Comparison of ENCODE assay signal across 10 cellular contexts in genomic region chr3:110670407-110670806, GRCh38.
"Had no signal": no experiment of that assay in that cellular context is flagged by ENCODE, and none has a peak within 500 bp of the region (broad histone marks: within the 10 kb centered on the region; RNA-seq: fewer than 3 reads in every experiment).

No MANE protein-coding gene starts in this region.

- FAIRE-seq: H1 had no signal

- H3K4me1 ChIP-seq: HAP-1 had no signal

- H2AFZ ChIP-seq: GM23248, GM23338 had no signal

- H3K36me3 ChIP-seq: HAP-1 had no signal

- H3K9ac ChIP-seq: GM23248 had no signal

- H3K4me2 ChIP-seq: GM23338 had no signal

- DNase-seq: GM23248, GOT3, H7, H9, HCEC 1CT, HFFc6 had no signal

- H3K27ac ChIP-seq: GM23248 had no signal

- ATAC-seq: GM23338, HCT116 had no signal

- H3K4me3 ChIP-seq: GM23248, GM23338, HAP-1 had no signal
